ENCODE assay signal across 27 cellular contexts in genomic region chr1:227923353-227924167, GRCh38. TPM values are rescaled to one million over a fixed set of nuclear protein-coding genes. Genes with fewer than 3 reads are reported as not detected.
"Had no signal": no experiment of that assay in that cellular context is flagged by ENCODE, and none has a peak within 500 bp of the region (broad histone marks: within the 10 kb centered on the region; RNA-seq: fewer than 3 reads in every experiment).

No MANE protein-coding gene starts in this region.

- ATAC-seq: activated CD4-positive, CD25-positive, alpha-beta regulatory T cell treated with anti-CD3 and anti-CD28 coated beads, Interleukin-2, amount 50 U/mL, for 24 hours; effector memory CD8-positive, alpha-beta T cell; esophagus mucosa; heart left ventricle; pancreas; stimulated activated naive B cell treated with anti-CD40 and anti-IgM and Interleukin-4, amounts not matched to agents 10 μg/mL and 1 μg/mL and 100 μg/mL, for 72 hours; T-cell; upper lobe of right lung had no signal

- H3K27ac ChIP-seq: ascending aorta, cardiac muscle cell, coronary artery, dorsolateral prefrontal cortex, heart left ventricle, pancreas, prostate gland, stomach, upper lobe of right lung, VCaP had no signal

- H3K36me3 ChIP-seq: cardiac muscle cell, pancreas, prostate gland, upper lobe of right lung had no signal

- DNase-seq: activated CD4-positive, alpha-beta T cell treated with anti-CD3 and anti-CD28 coated beads for 48 hours; activated CD4-positive, alpha-beta T cell treated with anti-CD3 and anti-CD28 coated beads, Interleukin-2, amount 50 U/mL, for 48 hours; activated CD8-positive, alpha-beta memory T cell treated with anti-CD3 and anti-CD28 coated beads for 24 hours; activated effector memory CD4-positive, alpha-beta T cell treated with anti-CD3 and anti-CD28 coated beads, Interleukin-2, amount 50 U/mL, for 16 hours; activated naive CD4-positive, alpha-beta T cell treated with anti-CD3 and anti-CD28 coated beads, Interleukin-2, amount 10 ng/mL, durations not matched to agents 7 days and 5 days; activated naive CD8-positive, alpha-beta T cell treated with anti-CD3 and anti-CD28 coated beads, Interleukin-2, amount 10 ng/mL, durations not matched to agents 7 days and 5 days; dorsolateral prefrontal cortex; effector memory CD8-positive, alpha-beta T cell; foreskin fibroblast; mammary epithelial cell; retina; stimulated activated CD4-positive, alpha-beta T cell treated with anti-CD3 and anti-CD28 coated beads, Interleukin-15, amount 100 ng/mL, for 24 hours; stimulated activated CD4-positive, alpha-beta T cell treated with anti-CD3 and anti-CD28 coated beads, Interleukin-2, amount 100 ng/mL, for 24 hours; stimulated activated naive B cell treated with anti-CD40 and anti-IgM and Interleukin-4, amounts not matched to agents 10 μg/mL and 1 μg/mL and 100 μg/mL, for 72 hours; stomach; T-cell; thyroid gland; upper lobe of right lung had no signal

- H3K4me1 ChIP-seq: ascending aorta, pancreas, prostate gland, stomach, upper lobe of right lung had no signal

- H3K27me3 ChIP-seq: ascending aorta, cardiac muscle cell, dorsolateral prefrontal cortex, heart left ventricle, pancreas, stomach, thyroid gland, upper lobe of right lung had no signal

- H3K9me3 ChIP-seq: ascending aorta, heart left ventricle, pancreas, prostate gland, stomach, thyroid gland, upper lobe of right lung had no signal

- H3K4me3 ChIP-seq: ascending aorta, cardiac muscle cell, coronary artery, dorsolateral prefrontal cortex, heart left ventricle, pancreas, prostate gland, stomach, thyroid gland, upper lobe of right lung had no signal

RNA-seq across cellular contexts. Expression of gene WNT9A, which starts 24.2 kb away (rescaled TPM):
- polyA plus RNA-seq: cardiac muscle cell had no signal
